In genomic region chr12:122981587-122982493, GRCh38 we compare ENCODE assay signal across 8 cellular contexts. TPM values are rescaled to one million over a fixed set of nuclear protein-coding genes. Genes with fewer than 3 reads are reported as not detected.
DNase-seq lines count a peak whose midpoint lies in the region; ATAC-seq and TF ChIP-seq lines count a peak whose summit lies in the region.

No MANE protein-coding gene starts in this region.

- CTCF ChIA-PET in A673 (lab: Charles Lee) = no interaction called here

- TF ChIP-seq POLR2A in body of pancreas (IDR thresholded peaks at IDR 0.05) = no peak

- H3K27me3 Mint-ChIP-seq in IgD-negative memory B cell (no peaks in the 10 kb centered on the region), mesothelial cell of epicardium (ENCODE audit: low read depth) (no peaks in the 10 kb centered on the region)

- H3K4me3 ChIP-seq in A673 (ENCODE audit: low read depth, low read length, poor library complexity, severe bottlenecking) (peak overlapping the region; percentile 72), body of pancreas (peak overlapping the region; percentile 69 to 84)

- intact Hi-C loops in A673 (cut with micrococcal nuclease; ENCODE audit: unreplicated experiment) = loop anchor here (5.0 kb wide), 2 partner anchors 170 to 255 kb away; partner anchors contain the start of gene PITPNM2
- intact Hi-C loops in body of pancreas (cut with DNase I) = no loop called here
- intact Hi-C loops in head of caudate nucleus (cut with DNase I) = loop anchor here (5.0 kb wide), 1 partner anchor 255 kb away; no protein-coding TSS in a partner anchor

- DNase-seq in A673 (ENCODE audit: low spot score) = no peak
- DNase-seq in body of pancreas = peak in 1 of 4 donors; percentile 11
- no peak for DNase-seq in mesothelial cell of epicardium (ENCODE audit: low spot score in 2 of 2, unreplicated experiment in 2 of 2)
- DNase-seq in NCI-H510A (lab: John Stamatoyannopoulos, UW) = no peak
- DNase-seq in head of caudate nucleus = no peak

- H3K4me1 Mint-ChIP-seq in IgD-negative memory B cell = peaks cover 7 to 25% (median 9%) of the 10 kb centered on the region in 3 donors
- H3K4me1 Mint-ChIP-seq in mesothelial cell of epicardium = peaks cover 48% of the 10 kb centered on the region

- peaks cover 15% of the 10 kb centered on the region for H3K4me1 ChIP-seq in A673 (ENCODE audit: insufficient read depth, low read length, poor library complexity, severe bottlenecking)
- peaks cover 79% of the 10 kb centered on the region for H3K4me1 ChIP-seq in body of pancreas

- H3K9me3 ChIP-seq in A673 (ENCODE audit: low read depth, low read length, poor library complexity, severe bottlenecking) (no peaks in the 10 kb centered on the region), body of pancreas (no peaks in the 10 kb centered on the region)

- H3K9me3 Mint-ChIP-seq in IgD-negative memory B cell (no peaks in the 10 kb centered on the region), mesothelial cell of epicardium (no peaks in the 10 kb centered on the region)

- TF ChIP-seq CTCF in A673 (conservative IDR thresholded peaks at IDR 0.05; ENCODE audit: low read depth, low read length) (no peak), body of pancreas (IDR thresholded peaks at IDR 0.05) (no peak), mesothelial cell of epicardium (IDR thresholded peaks at IDR 0.05; ENCODE audit: unreplicated experiment) (no peak)

- H3K36me3 Mint-ChIP-seq in IgD-negative memory B cell = no peaks in the 10 kb centered on the region
- H3K36me3 Mint-ChIP-seq in mesothelial cell of epicardium = no peaks in the 10 kb centered on the region

- H3K27me3 ChIP-seq in A673 (replicated peaks; ENCODE audit: insufficient read depth, low read depth, low read length, poor library complexity) (no peaks in the 10 kb centered on the region), body of pancreas (no peaks in the 10 kb centered on the region)

- ATAC-seq in body of pancreas (no peak), GM21381 (IDR thresholded peaks at IDR 0.05; ENCODE audit: unreplicated experiment) (no peak), GM18858 (IDR thresholded peaks at IDR 0.05; ENCODE audit: unreplicated experiment) (no peak)

- peak overlapping the region; percentile 95 for H3K27ac ChIP-seq in A673 (ENCODE audit: low read depth, low read length, poor library complexity, severe bottlenecking)
- peak overlapping the region in 3 of 4 donors; percentile 49 to 86 (median 82) for H3K27ac ChIP-seq in body of pancreas

- BruUV-seq in A673 (replicated peaks; lab: Mats Ljungman, UMichigan) = no TSS peak

- peaks cover 16% of the 10 kb centered on the region for H3K36me3 ChIP-seq in A673 (ENCODE audit: insufficient read depth, low read length, poor library complexity, severe bottlenecking)
- H3K36me3 ChIP-seq in body of pancreas (replicated peaks in 1 of 2; ENCODE audit: insufficient read depth in 1 of 2, low read depth in 2 of 2) = no peaks in the 10 kb centered on the region

- POLR2A ChIA-PET in A673 (lab: Charles Lee; ENCODE audit: low non-redundant PET) = no interaction called here

- H3K27ac Mint-ChIP-seq in IgD-negative memory B cell (peak overlapping the region in 2 of 3 donors; percentile 39 to 89), mesothelial cell of epicardium (no peak overlapping the region)

- 69% methylated on average over 23 to 26 of the region's 26 CpGs for WGBS in body of pancreas, 2 donors

- peak overlapping the region; percentile 90 to 99 (median 96) for H3K4me3 Mint-ChIP-seq in IgD-negative memory B cell
- H3K4me3 Mint-ChIP-seq in mesothelial cell of epicardium = peak overlapping the region; percentile 90

RNA-seq across cellular contexts. Expression of gene ARL6IP4, which starts 1.4 kb away (rescaled TPM):
- total RNA-seq in A673 (2021) (180 and 189 TPM in 2 replicates), body of pancreas (100 to 1,000 TPM; 215 to 237 TPM), mesothelial cell of epicardium (120 to 133 TPM (median 122 TPM) in 3 replicates)
- 296 TPM for polyA plus RNA-seq in IgD-negative memory B cell

RNA-seq across cellular contexts. Expression of gene OGFOD2, which starts 6.8 kb away (rescaled TPM):
- total RNA-seq in A673 (2021) (18.2 and 22.2 TPM in 2 replicates), body of pancreas (10 to 100 TPM in 1 of 2 donors, 1 to 10 TPM in 1; 8.6 to 25.4 TPM), mesothelial cell of epicardium (13.8 to 15.0 TPM (median 14.9 TPM) in 3 replicates)
- polyA plus RNA-seq in IgD-negative memory B cell = 20.2 TPM

RNA-seq across cellular contexts. Expression of gene ABCB9, which starts 15.6 kb away (rescaled TPM):
- 8.9 and 10.6 TPM in 2 replicates for total RNA-seq in A673 (2021)
- 0.93 TPM for polyA plus RNA-seq in IgD-negative memory B cell
- 1 to 10 TPM; 5.2 to 7.9 TPM for total RNA-seq in body of pancreas
- 14.9 to 16.7 TPM (median 16.1 TPM) in 3 replicates for total RNA-seq in mesothelial cell of epicardium
